1 cellular context compared by ENCODE assay signal in the genomic region with DNA sequence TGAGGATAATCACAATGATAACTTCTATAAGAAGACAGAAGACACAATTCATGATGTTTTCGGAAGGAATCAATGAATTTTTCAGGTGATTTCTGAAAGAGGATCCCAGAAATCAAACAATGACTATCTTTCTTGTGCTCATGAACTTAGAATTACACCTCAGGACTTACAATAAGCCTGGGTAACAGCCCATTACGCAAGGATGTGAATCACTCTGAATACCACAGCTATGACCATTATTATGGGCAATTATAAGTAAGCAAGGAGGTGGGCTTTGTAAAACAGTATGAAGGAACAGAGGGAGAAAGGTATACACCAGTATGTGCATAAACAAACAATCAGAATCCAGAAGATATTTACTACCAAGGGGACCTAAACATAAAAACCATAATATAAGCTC.
TF ChIP-seq lines count a peak whose summit lies in the region.

No MANE protein-coding gene starts in this region.

TF ChIP-seq in HepG2, 621 proteins besides CTCF, POLR2A, EP300 and RAD21 (continued from another document):
- TF ChIP-seq KLF11 (CRISPR knock-in tag; IDR thresholded peaks at IDR 0.05) (no peak), FOXP1 (IDR thresholded peaks at IDR 0.05) (no peak), FOXP1 (CRISPR knock-in tag; IDR thresholded peaks at IDR 0.05) (no peak), FOSL2 (CRISPR knock-in tag; IDR thresholded peaks at IDR 0.05) (peak; percentile 69; the same call in 1 of the 2 replicates), GTF3A (CRISPR knock-in tag; conservative IDR thresholded peaks at IDR 0.05) (no peak), DNMT3B (CRISPR knock-in tag; conservative IDR thresholded peaks at IDR 0.05) (0 out of 2 replicates have a peak, but pooled peaks have one; percentile 29), MXI1 (IDR thresholded peaks at IDR 0.05; ENCODE audit: borderline replicate concordance, low read depth, low read length) (no peak), CEBPB (IDR thresholded peaks at IDR 0.05; ENCODE audit: borderline replicate concordance, low read depth, low read length) (peak; percentile 79)
TF ChIP-seq in HepG2: peak in this region for 4.
